Comparison of ENCODE assay signal across 26 cellular contexts in genomic region chr14:63480599-63480998, GRCh38.
DNase-seq lines count a peak whose midpoint lies in the region; ATAC-seq and TF ChIP-seq lines count a peak whose summit lies in the region.
"Had no signal": no experiment of that assay in that cellular context is flagged by ENCODE, and none has a peak within 500 bp of the region (broad histone marks: within the 10 kb centered on the region; RNA-seq: fewer than 3 reads in every experiment).

No MANE protein-coding gene starts in this region.

- H3K4me2 ChIP-seq in GM23338: no peak overlapping the region
- H3K4me2 ChIP-seq: hepatocyte had no signal

- intact Hi-C loops in CD4-positive, alpha-beta memory T cell (cut with micrococcal nuclease): no loop called here
- intact Hi-C loops in activated B cell treated with CpG ODN at 0.5 μM for 24 hours (cut with micrococcal nuclease): no loop called here

- no peak for DNase-seq in CD4-positive, alpha-beta memory T cell
- DNase-seq in GM23338 (ENCODE audit: low spot score): no peak
- no peak for DNase-seq in activated B cell treated with CpG ODN at 0.5 μM for 24 hours
- no peak for DNase-seq in progenitor cell of endocrine pancreas (ENCODE audit: low spot score, unreplicated experiment)
- no peak for DNase-seq in DMS79 (lab: John Stamatoyannopoulos, UW)
- no peak for DNase-seq in UCSD-AML1 (lab: John Stamatoyannopoulos, UW; ENCODE audit: unreplicated experiment)
- DNase-seq in Peyer's patch: no peak
- DNase-seq: activated CD4-positive, alpha-beta T cell treated with anti-CD3 and anti-CD28 coated beads for 1 hour; activated CD8-positive, alpha-beta T cell treated with anti-CD3 and anti-CD28 coated beads, Interleukin-2, amount 10 ng/mL, durations not matched to agents 7 days and 5 days; activated naive CD4-positive, alpha-beta T cell treated with Interleukin-2 at 50 U/mL for 16 hours; activated T-cell treated with anti-CD3 and anti-CD28 coated beads for 4 hours; amniotic stem cell; COR-L47; DND-41; esophagus squamous epithelium; gastrocnemius medialis; naive B cell; NCI-H1436; retina; SIG-M5; stimulated activated CD4-positive, alpha-beta T cell treated with anti-CD3 and anti-CD28 coated beads, Interleukin-2, amount 100 ng/mL, for 48 hours; SW 1271 had no signal

- CTCF ChIA-PET in CD4-positive, alpha-beta memory T cell (lab: Charles Lee; ENCODE audit: partially characterized antibody): interaction anchor here (1.2 kb wide), 1 partner anchor 22 kb away, joined by 3 read pairs; no protein-coding TSS in a partner anchor
- CTCF ChIA-PET in activated B cell treated with CpG ODN at 0.5 μM for 24 hours (lab: Charles Lee): interaction anchor here (0.6 kb wide), 1 partner anchor 878 kb away, joined by 3 read pairs; no protein-coding TSS in a partner anchor

- peaks cover 34% of the 10 kb centered on the region for H3K4me1 ChIP-seq in CD4-positive, alpha-beta memory T cell (ENCODE audit: insufficient read depth, low read length)
- 0 out of 2 replicates have a peak, but pooled peaks cover 7% of the 10 kb centered on the region for H3K4me1 ChIP-seq in GM23338 (ENCODE audit: insufficient read depth)
- H3K4me1 ChIP-seq in Peyer's patch: peaks cover 0 to 29% (median 4%) of the 10 kb centered on the region in 4 donors
- H3K4me1 ChIP-seq: HAP-1 had no signal

- H3K27ac Mint-ChIP-seq in CD4-positive, alpha-beta memory T cell: peak overlapping the region in 5 of 7 donors; percentile 13 to 67 (median 47)
- H3K27ac Mint-ChIP-seq in GM23338 (peak overlapping the region; percentile 68), activated B cell treated with CpG ODN at 0.5 μM for 24 hours (peak overlapping the region; percentile 51), progenitor cell of endocrine pancreas (peak overlapping the region; percentile 9)
- H3K27ac Mint-ChIP-seq: activated CD8-positive, alpha-beta T cell treated with anti-CD3 and anti-CD28 coated beads, Interleukin-2, amount 10 ng/mL, durations not matched to agents 7 days and 5 days; stimulated activated effector memory CD8-positive, alpha-beta T cell treated with anti-CD3 and anti-CD28 coated beads, Interleukin-12 subunit alpha, Interleukin-12 subunit beta, amount 100 ng/mL, for 72 hours had no signal

- no peak overlapping the region for H2AFZ ChIP-seq in GM23338
- H2AFZ ChIP-seq: hepatocyte had no signal

- H3K9me3 Mint-ChIP-seq in CD4-positive, alpha-beta memory T cell: no peaks in the 10 kb centered on the region
- H3K9me3 Mint-ChIP-seq in GM23338: peaks cover 3% of the 10 kb centered on the region; the same call in 1 of the 3 replicates
- no peaks in the 10 kb centered on the region for H3K9me3 Mint-ChIP-seq in activated B cell treated with CpG ODN at 0.5 μM for 24 hours
- no peaks in the 10 kb centered on the region for H3K9me3 Mint-ChIP-seq in progenitor cell of endocrine pancreas (ENCODE audit: low read depth)
- H3K9me3 Mint-ChIP-seq: naive B cell; stimulated activated effector memory CD8-positive, alpha-beta T cell treated with anti-CD3 and anti-CD28 coated beads, Interleukin-12 subunit alpha, Interleukin-12 subunit beta, amount 100 ng/mL, for 72 hours had no signal

- H3K36me3 Mint-ChIP-seq in CD4-positive, alpha-beta memory T cell: no peaks in the 10 kb centered on the region
- H3K36me3 Mint-ChIP-seq in GM23338 (ENCODE audit: low read depth) (peaks cover 3% of the 10 kb centered on the region; the same call in 1 of the 3 replicates), activated B cell treated with CpG ODN at 0.5 μM for 24 hours (ENCODE audit: low read depth) (peaks cover 2% of the 10 kb centered on the region), progenitor cell of endocrine pancreas (ENCODE audit: insufficient read depth) (peaks cover 4% of the 10 kb centered on the region)
- H3K36me3 Mint-ChIP-seq: naive B cell had no signal

- H3K27me3 Mint-ChIP-seq in CD4-positive, alpha-beta memory T cell: no peaks in the 10 kb centered on the region
- peaks cover 3% of the 10 kb centered on the region for H3K27me3 Mint-ChIP-seq in GM23338 (ENCODE audit: insufficient read depth, low read depth, poor library complexity)
- no peaks in the 10 kb centered on the region for H3K27me3 Mint-ChIP-seq in activated B cell treated with CpG ODN at 0.5 μM for 24 hours
- H3K27me3 Mint-ChIP-seq in progenitor cell of endocrine pancreas: no peaks in the 10 kb centered on the region
- H3K27me3 Mint-ChIP-seq: naive B cell had no signal

- H4K20me1 ChIP-seq in GM23338 (replicated peaks; ENCODE audit: insufficient read depth): peaks cover 14% of the 10 kb centered on the region

- H3K4me3 Mint-ChIP-seq in CD4-positive, alpha-beta memory T cell: peak overlapping the region in 3 of 8 donors; percentile 0 to 59 (median 35)
- H3K4me3 Mint-ChIP-seq in GM23338 (no peak overlapping the region; the same call in 2 of the 3 replicates), activated B cell treated with CpG ODN at 0.5 μM for 24 hours (no peak overlapping the region), progenitor cell of endocrine pancreas (ENCODE audit: low read depth) (no peak overlapping the region)
- H3K4me3 Mint-ChIP-seq: activated CD8-positive, alpha-beta T cell treated with anti-CD3 and anti-CD28 coated beads, Interleukin-2, amount 10 ng/mL, durations not matched to agents 7 days and 5 days; stimulated activated effector memory CD8-positive, alpha-beta T cell treated with anti-CD3 and anti-CD28 coated beads, Interleukin-12 subunit alpha, Interleukin-12 subunit beta, amount 100 ng/mL, for 72 hours had no signal

- H3K27me3 ChIP-seq in CD4-positive, alpha-beta memory T cell (ENCODE audit: insufficient read depth, low read length): no peaks in the 10 kb centered on the region
- H3K27me3 ChIP-seq in GM23338 (ENCODE audit: insufficient read depth) (no peaks in the 10 kb centered on the region), Peyer's patch (no peaks in the 10 kb centered on the region)
- H3K27me3 ChIP-seq: esophagus squamous epithelium, gastrocnemius medialis, hepatocyte had no signal

- no peak overlapping the region for H3K4me3 ChIP-seq in CD4-positive, alpha-beta memory T cell (ENCODE audit: low read length in 2 of 2)
- H3K4me3 ChIP-seq in GM23338: no peak overlapping the region
- no peak overlapping the region for H3K4me3 ChIP-seq in Peyer's patch
- H3K4me3 ChIP-seq: esophagus squamous epithelium, gastrocnemius medialis, HAP-1, hepatocyte, thoracic aorta had no signal

- H3K4me1 Mint-ChIP-seq in CD4-positive, alpha-beta memory T cell: peaks cover 42 to 69% (median 55%) of the 10 kb centered on the region in 4 donors
- H3K4me1 Mint-ChIP-seq in GM23338 (peaks cover 22% of the 10 kb centered on the region), activated B cell treated with CpG ODN at 0.5 μM for 24 hours (peaks cover 55% of the 10 kb centered on the region), progenitor cell of endocrine pancreas (ENCODE audit: low read depth) (peaks cover 4% of the 10 kb centered on the region)

- no peak for ATAC-seq in GM23338
- ATAC-seq in activated B cell treated with CpG ODN at 0.5 μM for 24 hours (ENCODE audit: low read depth): no peak
- ATAC-seq: activated CD8-positive, alpha-beta T cell treated with anti-CD3 and anti-CD28 coated beads, Interleukin-2, amount 10 ng/mL, durations not matched to agents 7 days and 5 days; gastrocnemius medialis; stimulated activated effector memory CD8-positive, alpha-beta T cell treated with anti-CD3 and anti-CD28 coated beads, Interleukin-12 subunit alpha, Interleukin-12 subunit beta, amount 100 ng/mL, for 72 hours had no signal

- H3F3A ChIP-seq in GM23338 (replicated peaks; ENCODE audit: low read depth): no peaks in the 10 kb centered on the region

- no peaks in the 10 kb centered on the region for H3K9me3 ChIP-seq in CD4-positive, alpha-beta memory T cell (ENCODE audit: control insufficient read depth in 1 of 2, low read length in 2 of 2)
- H3K9me3 ChIP-seq in Peyer's patch: no peaks in the 10 kb centered on the region
- H3K9me3 ChIP-seq: esophagus squamous epithelium, gastrocnemius medialis, HAP-1, thoracic aorta had no signal

- TF ChIP-seq CTCF in GM23338 (conservative IDR thresholded peaks at IDR 0.05; ENCODE audit: low read depth in 2 of 2): no peak
- TF ChIP-seq CTCF in activated B cell treated with CpG ODN at 0.5 μM for 24 hours (IDR thresholded peaks at IDR 0.05): no peak
- no peak for TF ChIP-seq CTCF in progenitor cell of endocrine pancreas (IDR thresholded peaks at IDR 0.05; ENCODE audit: unreplicated experiment)
- TF ChIP-seq CTCF in Peyer's patch (IDR thresholded peaks at IDR 0.05): no peak

- H3K27ac ChIP-seq in CD4-positive, alpha-beta memory T cell (ENCODE audit: low read depth, low read length): no peak overlapping the region
- H3K27ac ChIP-seq in GM23338 (ENCODE audit: low read depth) (no peak overlapping the region), Peyer's patch (no peak overlapping the region)
- H3K27ac ChIP-seq: esophagus squamous epithelium, gastrocnemius medialis, hepatocyte, thoracic aorta had no signal

- TF ChIP-seq POLR2A in Peyer's patch (IDR thresholded peaks at IDR 0.05): no peak

- POLR2A ChIA-PET in CD4-positive, alpha-beta memory T cell (lab: Charles Lee; ENCODE audit: partially characterized antibody): no interaction called here
- POLR2A ChIA-PET in activated B cell treated with CpG ODN at 0.5 μM for 24 hours (lab: Charles Lee): no interaction called here

- no peaks in the 10 kb centered on the region for H3K36me3 ChIP-seq in CD4-positive, alpha-beta memory T cell (ENCODE audit: insufficient read depth, low read length)
- no peaks in the 10 kb centered on the region for H3K36me3 ChIP-seq in GM23338 (ENCODE audit: insufficient read depth)
- H3K36me3 ChIP-seq in Peyer's patch: no peaks in the 10 kb centered on the region
- H3K36me3 ChIP-seq: esophagus squamous epithelium, gastrocnemius medialis, HAP-1, thoracic aorta had no signal

- H3K79me2 ChIP-seq in GM23338 (replicated peaks; ENCODE audit: insufficient read depth): peaks cover 98% of the 10 kb centered on the region

- no peaks in the 10 kb centered on the region for H3K9me2 ChIP-seq in GM23338 (ENCODE audit: insufficient read depth)

Comparison
In these comparisons a context has a peak if more than half of its experiments do, and no peak if none do; other contexts are left out.
1. H3K27ac Mint-ChIP-seq: peak in every context shown above with its lines; median percentile 68 in GM23338; 51 in activated B cell treated with CpG ODN at 0.5 μM for 24 hours; 47 in CD4-positive, alpha-beta memory T cell; 9 in progenitor cell of endocrine pancreas.